In the genomic region with DNA sequence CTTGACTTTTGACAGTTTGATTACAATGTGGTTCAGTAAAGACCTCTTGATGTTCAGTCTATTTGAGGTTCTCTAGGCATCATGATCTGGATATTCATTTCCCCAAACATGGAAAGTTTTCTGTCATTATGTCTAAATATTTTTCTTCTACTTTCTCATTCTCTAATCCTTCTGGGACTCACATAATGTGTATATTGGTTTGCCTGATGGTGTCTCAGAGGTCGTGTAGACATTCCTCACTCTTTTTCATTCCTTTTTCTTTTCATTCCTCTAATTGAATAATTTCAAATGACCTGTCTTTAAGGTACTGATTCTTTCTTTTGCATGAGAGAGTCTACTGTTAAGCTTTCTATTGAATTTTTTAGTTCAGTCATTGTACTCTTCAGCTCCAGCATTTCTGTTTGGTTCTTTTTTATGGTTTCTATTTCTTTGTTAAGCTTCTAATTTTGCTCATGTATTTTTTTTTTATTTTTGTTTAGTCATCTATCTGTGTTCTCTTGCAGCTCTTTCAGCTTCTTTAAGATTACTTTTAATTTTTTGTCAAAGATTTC, we compare ENCODE assay signal across 1 cellular context.
TF ChIP-seq lines count a peak whose summit lies in the region.

No MANE protein-coding gene starts in this region.

TF ChIP-seq in K562, 482 proteins besides CTCF, POLR2A, EP300 and RAD21 (continued from another document):
- TF ChIP-seq, protein P1, sequence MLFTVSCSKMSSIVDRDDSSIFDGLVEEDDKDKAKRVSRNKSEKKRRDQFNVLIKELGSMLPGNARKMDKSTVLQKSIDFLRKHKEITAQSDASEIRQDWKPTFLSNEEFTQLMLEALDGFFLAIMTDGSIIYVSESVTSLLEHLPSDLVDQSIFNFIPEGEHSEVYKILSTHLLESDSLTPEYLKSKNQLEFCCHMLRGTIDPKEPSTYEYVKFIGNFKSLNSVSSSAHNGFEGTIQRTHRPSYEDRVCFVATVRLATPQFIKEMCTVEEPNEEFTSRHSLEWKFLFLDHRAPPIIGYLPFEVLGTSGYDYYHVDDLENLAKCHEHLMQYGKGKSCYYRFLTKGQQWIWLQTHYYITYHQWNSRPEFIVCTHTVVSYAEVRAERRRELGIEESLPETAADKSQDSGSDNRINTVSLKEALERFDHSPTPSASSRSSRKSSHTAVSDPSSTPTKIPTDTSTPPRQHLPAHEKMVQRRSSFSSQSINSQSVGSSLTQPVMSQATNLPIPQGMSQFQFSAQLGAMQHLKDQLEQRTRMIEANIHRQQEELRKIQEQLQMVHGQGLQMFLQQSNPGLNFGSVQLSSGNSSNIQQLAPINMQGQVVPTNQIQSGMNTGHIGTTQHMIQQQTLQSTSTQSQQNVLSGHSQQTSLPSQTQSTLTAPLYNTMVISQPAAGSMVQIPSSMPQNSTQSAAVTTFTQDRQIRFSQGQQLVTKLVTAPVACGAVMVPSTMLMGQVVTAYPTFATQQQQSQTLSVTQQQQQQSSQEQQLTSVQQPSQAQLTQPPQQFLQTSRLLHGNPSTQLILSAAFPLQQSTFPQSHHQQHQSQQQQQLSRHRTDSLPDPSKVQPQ (CRISPR knock-in tag; IDR thresholded peaks at IDR 0.05; ENCODE audit: borderline replicate concordance): no peak
- TF ChIP-seq TFAM (CRISPR knock-in tag; conservative IDR thresholded peaks at IDR 0.05) (no peak), MNT (conservative IDR thresholded peaks at IDR 0.05) (no peak), HIVEP1 (CRISPR knock-in tag; IDR thresholded peaks at IDR 0.05) (no peak), NR3C1 (CRISPR knock-in tag; IDR thresholded peaks at IDR 0.05) (no peak), TRIM24 (IDR thresholded peaks at IDR 0.05) (peak in 1 of 2 experiments; percentile 57; a peak in 1 of 4 replicates), SRSF3 (IDR thresholded peaks at IDR 0.05; ENCODE audit: insufficient read depth, low read length) (no peak), ELF4 (CRISPR knock-in tag; IDR thresholded peaks at IDR 0.05) (no peak), ZNF280A (IDR thresholded peaks at IDR 0.05; ENCODE audit: low read depth, partially characterized antibody) (peak; percentile 95), SMAD2 (IDR thresholded peaks at IDR 0.05; ENCODE audit: low read depth, low read length) (no peak), ARNT (IDR thresholded peaks at IDR 0.05) (0 out of 4 replicates have a peak, but pooled peaks of 1 of the 2 experiments have one; percentile 27), HNRNPUL1 (IDR thresholded peaks at IDR 0.05; ENCODE audit: low read length) (no peak), ELK1 (CRISPR knock-in tag; IDR thresholded peaks at IDR 0.05) (no peak)
- TF ChIP-seq, protein P2, sequence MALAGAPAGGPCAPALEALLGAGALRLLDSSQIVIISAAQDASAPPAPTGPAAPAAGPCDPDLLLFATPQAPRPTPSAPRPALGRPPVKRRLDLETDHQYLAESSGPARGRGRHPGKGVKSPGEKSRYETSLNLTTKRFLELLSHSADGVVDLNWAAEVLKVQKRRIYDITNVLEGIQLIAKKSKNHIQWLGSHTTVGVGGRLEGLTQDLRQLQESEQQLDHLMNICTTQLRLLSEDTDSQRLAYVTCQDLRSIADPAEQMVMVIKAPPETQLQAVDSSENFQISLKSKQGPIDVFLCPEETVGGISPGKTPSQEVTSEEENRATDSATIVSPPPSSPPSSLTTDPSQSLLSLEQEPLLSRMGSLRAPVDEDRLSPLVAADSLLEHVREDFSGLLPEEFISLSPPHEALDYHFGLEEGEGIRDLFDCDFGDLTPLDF (CRISPR knock-in tag; IDR thresholded peaks at IDR 0.05): no peak
- TF ChIP-seq, protein P3, sequence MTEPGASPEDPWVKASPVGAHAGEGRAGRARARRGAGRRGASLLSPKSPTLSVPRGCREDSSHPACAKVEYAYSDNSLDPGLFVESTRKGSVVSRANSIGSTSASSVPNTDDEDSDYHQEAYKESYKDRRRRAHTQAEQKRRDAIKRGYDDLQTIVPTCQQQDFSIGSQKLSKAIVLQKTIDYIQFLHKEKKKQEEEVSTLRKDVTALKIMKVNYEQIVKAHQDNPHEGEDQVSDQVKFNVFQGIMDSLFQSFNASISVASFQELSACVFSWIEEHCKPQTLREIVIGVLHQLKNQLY (CRISPR knock-in tag; conservative IDR thresholded peaks at IDR 0.05): no peak
- TF ChIP-seq, protein P4, sequence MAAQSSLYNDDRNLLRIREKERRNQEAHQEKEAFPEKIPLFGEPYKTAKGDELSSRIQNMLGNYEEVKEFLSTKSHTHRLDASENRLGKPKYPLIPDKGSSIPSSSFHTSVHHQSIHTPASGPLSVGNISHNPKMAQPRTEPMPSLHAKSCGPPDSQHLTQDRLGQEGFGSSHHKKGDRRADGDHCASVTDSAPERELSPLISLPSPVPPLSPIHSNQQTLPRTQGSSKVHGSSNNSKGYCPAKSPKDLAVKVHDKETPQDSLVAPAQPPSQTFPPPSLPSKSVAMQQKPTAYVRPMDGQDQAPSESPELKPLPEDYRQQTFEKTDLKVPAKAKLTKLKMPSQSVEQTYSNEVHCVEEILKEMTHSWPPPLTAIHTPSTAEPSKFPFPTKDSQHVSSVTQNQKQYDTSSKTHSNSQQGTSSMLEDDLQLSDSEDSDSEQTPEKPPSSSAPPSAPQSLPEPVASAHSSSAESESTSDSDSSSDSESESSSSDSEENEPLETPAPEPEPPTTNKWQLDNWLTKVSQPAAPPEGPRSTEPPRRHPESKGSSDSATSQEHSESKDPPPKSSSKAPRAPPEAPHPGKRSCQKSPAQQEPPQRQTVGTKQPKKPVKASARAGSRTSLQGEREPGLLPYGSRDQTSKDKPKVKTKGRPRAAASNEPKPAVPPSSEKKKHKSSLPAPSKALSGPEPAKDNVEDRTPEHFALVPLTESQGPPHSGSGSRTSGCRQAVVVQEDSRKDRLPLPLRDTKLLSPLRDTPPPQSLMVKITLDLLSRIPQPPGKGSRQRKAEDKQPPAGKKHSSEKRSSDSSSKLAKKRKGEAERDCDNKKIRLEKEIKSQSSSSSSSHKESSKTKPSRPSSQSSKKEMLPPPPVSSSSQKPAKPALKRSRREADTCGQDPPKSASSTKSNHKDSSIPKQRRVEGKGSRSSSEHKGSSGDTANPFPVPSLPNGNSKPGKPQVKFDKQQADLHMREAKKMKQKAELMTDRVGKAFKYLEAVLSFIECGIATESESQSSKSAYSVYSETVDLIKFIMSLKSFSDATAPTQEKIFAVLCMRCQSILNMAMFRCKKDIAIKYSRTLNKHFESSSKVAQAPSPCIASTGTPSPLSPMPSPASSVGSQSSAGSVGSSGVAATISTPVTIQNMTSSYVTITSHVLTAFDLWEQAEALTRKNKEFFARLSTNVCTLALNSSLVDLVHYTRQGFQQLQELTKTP (IDR thresholded peaks at IDR 0.05; ENCODE audit: low read depth in 1 of 2, partially characterized antibody in 2 of 2): peak in 1 of 2 experiments; percentile 26
- TF ChIP-seq, protein P5, sequence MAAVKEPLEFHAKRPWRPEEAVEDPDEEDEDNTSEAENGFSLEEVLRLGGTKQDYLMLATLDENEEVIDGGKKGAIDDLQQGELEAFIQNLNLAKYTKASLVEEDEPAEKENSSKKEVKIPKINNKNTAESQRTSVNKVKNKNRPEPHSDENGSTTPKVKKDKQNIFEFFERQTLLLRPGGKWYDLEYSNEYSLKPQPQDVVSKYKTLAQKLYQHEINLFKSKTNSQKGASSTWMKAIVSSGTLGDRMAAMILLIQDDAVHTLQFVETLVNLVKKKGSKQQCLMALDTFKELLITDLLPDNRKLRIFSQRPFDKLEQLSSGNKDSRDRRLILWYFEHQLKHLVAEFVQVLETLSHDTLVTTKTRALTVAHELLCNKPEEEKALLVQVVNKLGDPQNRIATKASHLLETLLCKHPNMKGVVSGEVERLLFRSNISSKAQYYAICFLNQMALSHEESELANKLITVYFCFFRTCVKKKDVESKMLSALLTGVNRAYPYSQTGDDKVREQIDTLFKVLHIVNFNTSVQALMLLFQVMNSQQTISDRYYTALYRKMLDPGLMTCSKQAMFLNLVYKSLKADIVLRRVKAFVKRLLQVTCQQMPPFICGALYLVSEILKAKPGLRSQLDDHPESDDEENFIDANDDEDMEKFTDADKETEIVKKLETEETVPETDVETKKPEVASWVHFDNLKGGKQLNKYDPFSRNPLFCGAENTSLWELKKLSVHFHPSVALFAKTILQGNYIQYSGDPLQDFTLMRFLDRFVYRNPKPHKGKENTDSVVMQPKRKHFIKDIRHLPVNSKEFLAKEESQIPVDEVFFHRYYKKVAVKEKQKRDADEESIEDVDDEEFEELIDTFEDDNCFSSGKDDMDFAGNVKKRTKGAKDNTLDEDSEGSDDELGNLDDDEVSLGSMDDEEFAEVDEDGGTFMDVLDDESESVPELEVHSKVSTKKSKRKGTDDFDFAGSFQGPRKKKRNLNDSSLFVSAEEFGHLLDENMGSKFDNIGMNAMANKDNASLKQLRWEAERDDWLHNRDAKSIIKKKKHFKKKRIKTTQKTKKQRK (IDR thresholded peaks at IDR 0.05; ENCODE audit: borderline replicate concordance, low read depth, low read length): peak; percentile 59; the same call in 1 of the 2 replicates
- TF ChIP-seq, protein P6, sequence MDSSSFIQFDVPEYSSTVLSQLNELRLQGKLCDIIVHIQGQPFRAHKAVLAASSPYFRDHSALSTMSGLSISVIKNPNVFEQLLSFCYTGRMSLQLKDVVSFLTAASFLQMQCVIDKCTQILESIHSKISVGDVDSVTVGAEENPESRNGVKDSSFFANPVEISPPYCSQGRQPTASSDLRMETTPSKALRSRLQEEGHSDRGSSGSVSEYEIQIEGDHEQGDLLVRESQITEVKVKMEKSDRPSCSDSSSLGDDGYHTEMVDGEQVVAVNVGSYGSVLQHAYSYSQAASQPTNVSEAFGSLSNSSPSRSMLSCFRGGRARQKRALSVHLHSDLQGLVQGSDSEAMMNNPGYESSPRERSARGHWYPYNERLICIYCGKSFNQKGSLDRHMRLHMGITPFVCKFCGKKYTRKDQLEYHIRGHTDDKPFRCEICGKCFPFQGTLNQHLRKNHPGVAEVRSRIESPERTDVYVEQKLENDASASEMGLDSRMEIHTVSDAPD (CRISPR knock-in tag; IDR thresholded peaks at IDR 0.05): no peak
TF ChIP-seq in K562: peak in this region for 17.
